ENCODE assay signal across 8 cellular contexts in the genomic region with DNA sequence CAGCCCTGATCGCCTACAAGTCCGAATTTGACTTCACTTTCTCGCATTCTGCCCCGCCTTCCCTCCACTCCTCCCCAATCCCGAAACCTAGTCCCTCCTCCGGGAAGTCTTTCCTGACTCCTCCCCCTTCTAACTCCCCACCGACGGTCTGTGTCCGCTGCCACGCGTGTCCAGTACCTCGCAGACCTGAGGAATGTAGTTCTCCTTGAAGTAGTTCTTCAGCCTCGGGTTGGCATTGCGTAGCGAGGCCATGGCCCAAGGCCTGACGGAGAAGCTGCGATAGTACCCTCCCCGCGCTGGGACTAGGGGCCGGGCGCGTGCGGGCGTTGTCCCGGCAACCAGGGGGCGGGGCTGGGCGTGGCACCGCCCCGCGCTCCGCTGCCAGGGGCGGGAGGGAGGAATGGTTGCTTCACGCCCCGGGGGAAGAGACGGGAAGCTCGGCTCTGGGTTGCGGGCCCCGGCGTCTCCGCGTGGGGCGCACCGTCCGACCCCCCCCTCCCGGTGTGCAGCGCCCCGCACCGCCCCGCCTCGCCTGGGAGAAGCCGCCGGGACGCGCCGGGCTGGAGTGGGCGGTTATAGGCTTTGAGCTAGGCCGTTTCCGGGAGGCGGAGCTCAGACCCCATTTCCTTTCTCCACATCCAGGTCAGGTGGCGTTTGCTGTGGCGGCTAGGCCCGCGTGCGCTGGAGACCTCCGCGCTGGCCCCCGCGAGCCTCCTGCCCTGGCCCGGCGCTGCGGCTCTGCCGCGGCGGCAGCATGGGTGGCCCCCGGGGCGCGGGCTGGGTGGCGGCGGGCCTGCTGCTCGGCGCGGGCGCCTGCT.
DNase-seq lines count a peak whose midpoint lies in the region; ATAC-seq and TF ChIP-seq lines count a peak whose summit lies in the region.

A gene (plus strand): TSS at position 622 of the 818 bp plus-strand sequence. CDS start 133 bp downstream, at position 755.
A gene (minus strand): TSS at position 278 of the 818 bp plus-strand sequence.

- H2AFZ ChIP-seq in OCI-LY1 (ENCODE audit: low read length): peak within 1 kb of the TSS; percentile 6; the same call in 1 of the 2 replicates

- H3K79me2 ChIP-seq in OCI-LY1 (ENCODE audit: insufficient read depth, low read length): peaks cover 19% of the 10 kb centered on the region

- no peaks in the 10 kb centered on the region for H4K20me1 ChIP-seq in OCI-LY1 (ENCODE audit: insufficient read depth, low read length)

- no peaks in the 10 kb centered on the region for H3K9me3 ChIP-seq in OCI-LY1 (ENCODE audit: low read length)
- H3K9me3 ChIP-seq in mucosa of rectum (ENCODE audit: control insufficient read depth in 2 of 2, low read length in 2 of 2): no peaks in the 10 kb centered on the region

- no peak for TF ChIP-seq CTCF in OCI-LY1 (IDR thresholded peaks at IDR 0.05; ENCODE audit: low read length)

- H3K9ac ChIP-seq in OCI-LY1 (ENCODE audit: low read length) (peak within 1 kb of the TSS; percentile 73), mucosa of rectum (ENCODE audit: low read depth in 1 of 2, low read length in 2 of 2) (peak within 1 kb of the TSS; percentile 71 to 80)

- peak within 1 kb of the TSS; percentile 82 for H3K4me2 ChIP-seq in OCI-LY1 (ENCODE audit: low read length)

- no peaks in the 10 kb centered on the region for H3F3A ChIP-seq in OCI-LY1 (ENCODE audit: insufficient read depth, low read length)

- H3K27me3 ChIP-seq in OCI-LY1 (ENCODE audit: insufficient read depth, low read length) (no peaks in the 10 kb centered on the region), mucosa of rectum (ENCODE audit: control insufficient read depth in 2 of 2, insufficient read depth in 2 of 2, low read length in 2 of 2) (no peaks in the 10 kb centered on the region)

- no peaks in the 10 kb centered on the region for H3K9me2 ChIP-seq in OCI-LY1 (ENCODE audit: low read depth, low read length)

- H3K27ac ChIP-seq in OCI-LY1 (ENCODE audit: low read depth, low read length, poor library complexity, severe bottlenecking): peak within 1 kb of the TSS; percentile 33
- peak within 1 kb of the TSS; percentile 92 for H3K27ac ChIP-seq in epithelial cell of prostate
- H3K27ac ChIP-seq in mucosa of rectum (ENCODE audit: low read depth in 2 of 2, low read length in 2 of 2): peak within 1 kb of the TSS; percentile 91 to 93

- H3K4me3 ChIP-seq in OCI-LY1 (ENCODE audit: low read depth, low read length, poor library complexity, severe bottlenecking) (peak within 1 kb of the TSS; percentile 76), mucosa of rectum (ENCODE audit: low read length in 2 of 2) (peak within 1 kb of the TSS; percentile 98 to 100)

- H3K36me3 ChIP-seq in OCI-LY1 (ENCODE audit: insufficient read depth, low read length) (peaks cover 12% of the 10 kb centered on the region; the same call in 1 of the 2 replicates), mucosa of rectum (ENCODE audit: control insufficient read depth in 2 of 2, insufficient read depth in 2 of 2, low read length in 2 of 2) (no peaks in the 10 kb centered on the region)

- H3K4me1 ChIP-seq in OCI-LY1 (ENCODE audit: insufficient read depth, low read length, severe bottlenecking) (peaks cover 28% of the 10 kb centered on the region), mucosa of rectum (ENCODE audit: control insufficient read depth in 2 of 2, insufficient read depth in 2 of 2, low read length in 2 of 2) (peaks cover 8 to 13% of the 10 kb centered on the region in 2 donors)

- ATAC-seq in GM21528 (IDR thresholded peaks at IDR 0.05; ENCODE audit: low FRiP score, unreplicated experiment): peak; percentile 89

- DNase-seq in DMS114 treated with DMSO at 0.1 percent for 48 hours (lab: John Stamatoyannopoulos, UW; ENCODE audit: unreplicated experiment) (peak; percentile 83), HuH-7.5 (ENCODE audit: low spot score) (peak; percentile 85), activated T-cell treated with anti-CD3 and anti-CD28 coated beads for 24 hours (ENCODE audit: low read depth) (peak; percentile 87), epithelial cell of prostate (ENCODE audit: low read depth, low spot score) (peak; percentile 66)
- peak; percentile 79 for DNase-seq in stimulated activated CD8-positive, alpha-beta memory T cell treated with anti-CD3 and anti-CD28 coated beads, Interleukin-4, amount 100 ng/mL, for 4 hours (ENCODE audit: low read depth in 2 of 2, low spot score in 1 of 2)

Comparison
In these comparisons a context has a peak if more than half of its experiments do, and no peak if none do; other contexts are left out.
1. Peak in every context shown above with its lines: DNase-seq, ATAC-seq, H3K4me3 ChIP-seq and H3K27ac ChIP-seq.
2. H3K27ac ChIP-seq: peak in every context shown above with its lines; median percentile 92 in epithelial cell of prostate; 92 in mucosa of rectum; 33 in OCI-LY1.